Comparison of ENCODE assay signal across 30 cellular contexts in genomic region chr14:31006703-31007102, GRCh38.
"Had no signal": no experiment of that assay in that cellular context is flagged by ENCODE, and none has a peak within 500 bp of the region (broad histone marks: within the 10 kb centered on the region; RNA-seq: fewer than 3 reads in every experiment).

No MANE protein-coding gene starts in this region.

- H3K27me3 Mint-ChIP-seq: activated CD4-positive, alpha-beta memory T cell treated with anti-CD3 and anti-CD28 coated beads, Interleukin-2, amount 10 ng/mL, durations not matched to agents 7 days and 5 days; activated CD4-positive, alpha-beta T cell treated with anti-CD3 and anti-CD28 coated beads, Interleukin-2, amount 10 ng/mL, durations not matched to agents 7 days and 5 days; activated CD8-positive, alpha-beta memory T cell treated with anti-CD3 and anti-CD28 coated beads, Interleukin-2, amount 10 ng/mL, durations not matched to agents 7 days and 5 days; activated naive CD4-positive, alpha-beta T cell treated with anti-CD3 and anti-CD28 coated beads, Interleukin-2, amount 50 U/mL, for 24 hours; progenitor cell of endocrine pancreas; T-cell had no signal

- H3K27me3 ChIP-seq: colonic mucosa, gastrocnemius medialis, left lung, neutrophil, ovary, SJCRH30, stomach, suprapubic skin, tibial artery, upper lobe of right lung had no signal

- DNase-seq: activated CD4-positive, alpha-beta memory T cell treated with anti-CD3 and anti-CD28 coated beads, Interleukin-2, amount 10 ng/mL, durations not matched to agents 7 days and 5 days; activated CD4-positive, alpha-beta T cell treated with anti-CD3 and anti-CD28 coated beads for 1 hour; activated CD4-positive, alpha-beta T cell treated with anti-CD3 and anti-CD28 coated beads, Interleukin-2, amount 10 ng/mL, durations not matched to agents 7 days and 5 days; activated CD8-positive, alpha-beta memory T cell treated with anti-CD3 and anti-CD28 coated beads, Interleukin-2, amount 10 ng/mL, durations not matched to agents 7 days and 5 days; activated gamma-delta T cell treated with Interleukin-2 at 50 U/mL for 16 hours; anterior cingulate cortex; colonic mucosa; effector CD8-positive, alpha-beta T cell; gastrocnemius medialis; glutamatergic neuron; left lung; lower lobe of right lung; mesendoderm; ovary; SJCRH30; stimulated activated CD4-positive, alpha-beta T cell treated with anti-CD3 and anti-CD28 coated beads, Interleukin-12 subunit alpha, Interleukin-12 subunit beta, amount 100 ng/mL, for 4 hours; stimulated activated CD4-positive, alpha-beta T cell treated with anti-CD3 and anti-CD28 coated beads, Interleukin-4, amount 100 ng/mL, for 1 hour; stomach; T-cell; T-helper 9 cell; tibial artery; upper lobe of right lung; WERI-Rb-1 had no signal

- H3K27ac Mint-ChIP-seq: activated CD4-positive, alpha-beta memory T cell treated with anti-CD3 and anti-CD28 coated beads, Interleukin-2, amount 10 ng/mL, durations not matched to agents 7 days and 5 days; activated CD4-positive, alpha-beta T cell treated with anti-CD3 and anti-CD28 coated beads, Interleukin-2, amount 10 ng/mL, durations not matched to agents 7 days and 5 days; activated naive CD4-positive, alpha-beta T cell treated with anti-CD3 and anti-CD28 coated beads, Interleukin-2, amount 50 U/mL, for 24 hours; nephron had no signal

- H3K4me3 Mint-ChIP-seq: activated CD4-positive, alpha-beta memory T cell treated with anti-CD3 and anti-CD28 coated beads, Interleukin-2, amount 10 ng/mL, durations not matched to agents 7 days and 5 days; activated CD4-positive, alpha-beta T cell treated with anti-CD3 and anti-CD28 coated beads, Interleukin-2, amount 10 ng/mL, durations not matched to agents 7 days and 5 days; activated CD8-positive, alpha-beta memory T cell treated with anti-CD3 and anti-CD28 coated beads, Interleukin-2, amount 10 ng/mL, durations not matched to agents 7 days and 5 days; activated naive CD4-positive, alpha-beta T cell treated with anti-CD3 and anti-CD28 coated beads, Interleukin-2, amount 50 U/mL, for 24 hours; nephron; T-cell had no signal

- H3K9me3 ChIP-seq: colonic mucosa, gastrocnemius medialis, left lung, lower lobe of right lung, neutrophil, ovary, SJCRH30, stomach, suprapubic skin, tibial artery, upper lobe of right lung had no signal

- H3K4me3 ChIP-seq: colonic mucosa, gastrocnemius medialis, left lung, lower lobe of right lung, ovary, SJCRH30, skin epidermis, stomach, suprapubic skin, tibial artery, upper lobe of right lung had no signal

- ATAC-seq: activated CD8-positive, alpha-beta memory T cell treated with anti-CD3 and anti-CD28 coated beads, Interleukin-2, amount 10 ng/mL, durations not matched to agents 7 days and 5 days; gastrocnemius medialis; left lung; lower lobe of right lung; sciatic nerve; T-cell; upper lobe of right lung had no signal

- H3K9me3 Mint-ChIP-seq: activated CD4-positive, alpha-beta memory T cell treated with anti-CD3 and anti-CD28 coated beads, Interleukin-2, amount 10 ng/mL, durations not matched to agents 7 days and 5 days; activated CD4-positive, alpha-beta T cell treated with anti-CD3 and anti-CD28 coated beads, Interleukin-2, amount 10 ng/mL, durations not matched to agents 7 days and 5 days; activated naive CD4-positive, alpha-beta T cell treated with anti-CD3 and anti-CD28 coated beads, Interleukin-2, amount 50 U/mL, for 24 hours; nephron; T-cell had no signal

- H3K27ac ChIP-seq: colonic mucosa, left lung, lower lobe of right lung, neutrophil, ovary, SJCRH30, skin epidermis, stomach, suprapubic skin, tibial artery, upper lobe of right lung, WERI-Rb-1 had no signal
